Comparison of ENCODE assay signal across 9 cellular contexts in the genomic region with DNA sequence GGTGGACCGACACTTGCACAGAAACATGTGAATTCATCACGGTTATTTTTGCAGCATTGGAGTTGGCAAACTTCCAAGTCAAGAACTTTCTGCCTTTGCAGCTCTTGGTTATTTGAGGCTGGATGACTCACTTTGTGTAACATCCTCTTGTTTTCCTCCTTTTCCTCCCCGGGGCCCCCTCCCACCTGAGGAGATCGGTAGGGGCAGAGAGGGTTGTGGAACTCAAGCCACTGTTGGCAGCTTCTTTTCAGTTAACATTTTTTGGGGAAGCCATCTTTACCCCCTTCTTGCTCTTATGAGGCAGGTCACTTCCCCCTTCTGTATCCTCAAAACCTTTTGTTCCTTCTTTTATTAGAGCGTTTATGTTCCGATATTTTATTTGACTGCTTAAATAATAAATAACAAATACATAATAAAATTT. TPM values are rescaled to one million over a fixed set of nuclear protein-coding genes. Genes with fewer than 3 reads are reported as not detected.
DNase-seq lines count a peak whose midpoint lies in the region; ATAC-seq and TF ChIP-seq lines count a peak whose summit lies in the region.
"Had no signal": no experiment of that assay in that cellular context is flagged by ENCODE, and none has a peak within 500 bp of the region (broad histone marks: within the 10 kb centered on the region; RNA-seq: fewer than 3 reads in every experiment).

No MANE protein-coding gene starts in this region.

- H3K27ac ChIP-seq in heart right ventricle (peak overlapping the region in 2 of 10 donors; percentile 11 to 27), vagina (peak overlapping the region; percentile 10)

- peaks cover 0 to 26% (median 7%) of the 10 kb centered on the region in 9 donors for H3K36me3 ChIP-seq in heart right ventricle
- no peaks in the 10 kb centered on the region for H3K36me3 ChIP-seq in vagina

- DNase-seq in heart right ventricle (peak in 1 of 2 donors; percentile 54), Right ventricle myocardium inferior (ENCODE audit: missing footprints) (no peak), SW480 (ENCODE audit: low spot score) (peak; percentile 16), glomerular visceral epithelial cell (ENCODE audit: extremely low spot score) (peak; percentile 79), vagina (ENCODE audit: extremely low spot score in 2 of 2) (peak in 1 of 2 donors; percentile 62), dedifferentiated amniotic fluid mesenchymal stem cell (ENCODE audit: extremely low spot score) (no peak), NCI-H2029 (lab: John Stamatoyannopoulos, UW) (no peak)
- DNase-seq: CD4-positive, CD25-positive, alpha-beta regulatory T cell had no signal

- H3K4me1 ChIP-seq in heart right ventricle (peaks cover 6 to 49% (median 28%) of the 10 kb centered on the region in 9 donors), vagina (peaks cover 6% of the 10 kb centered on the region)

- intact Hi-C loops in heart right ventricle (cut with DNase I) (loop anchor here in 3 of 10 donors (5.0 to 10.0 kb wide), 4 partner anchors 94 to 872 kb away; no protein-coding TSS in a partner anchor), Right ventricle myocardium inferior (cut with DNase I) (loop anchor here (5.0 kb wide), 1 partner anchor 107 kb away; no protein-coding TSS in a partner anchor), vagina (cut with DNase I) (no loop called here)

- H3K9me3 ChIP-seq in heart right ventricle (peaks cover 0 to 10% (median 0%) of the 10 kb centered on the region in 11 donors), vagina (no peaks in the 10 kb centered on the region)

- TF ChIP-seq POLR2A in vagina (IDR thresholded peaks at IDR 0.05), result no peak

- 27 to 30% methylated on average over 6 of the region's 6 CpGs for WGBS in heart right ventricle, 2 donors

- H3K27me3 ChIP-seq in heart right ventricle, result no peaks in the 10 kb centered on the region
- no peaks in the 10 kb centered on the region for H3K27me3 ChIP-seq in vagina

- ATAC-seq in heart right ventricle (peak in 6 of 8 donors; percentile 21 to 76 (median 54)), Right ventricle myocardium inferior (no peak), HG02970 (IDR thresholded peaks at IDR 0.05; ENCODE audit: low FRiP score, unreplicated experiment) (no peak)

- TF ChIP-seq CTCF in heart right ventricle (IDR thresholded peaks at IDR 0.05) (no peak), vagina (IDR thresholded peaks at IDR 0.05) (no peak)

- H3K4me3 ChIP-seq in heart right ventricle (no peak overlapping the region), vagina (no peak overlapping the region)

RNA-seq across cellular contexts. Expression of gene DDX1, which starts 48.6 kb away (rescaled TPM):
- 100 to 1,000 TPM; 104 to 183 (median 167) TPM for total RNA-seq in heart right ventricle
- 10 to 100 TPM; 80.1 to 90.3 TPM for polyA plus RNA-seq in heart right ventricle
- total RNA-seq in Right ventricle myocardium inferior, result 142 TPM
- total RNA-seq in vagina, result 48.1 TPM

Comparison
In these comparisons a context has a peak if more than half of its experiments do, and no peak if none do; other contexts are left out.
1. ATAC-seq: peak in heart right ventricle (6 of 8); none in Right ventricle myocardium inferior (single experiment) and HG02970 (single experiment).
2. DNase-seq: peak in SW480 (single experiment) and glomerular visceral epithelial cell (single experiment); none in Right ventricle myocardium inferior (single experiment), dedifferentiated amniotic fluid mesenchymal stem cell (single experiment) and NCI-H2029 (single experiment).